Comparison of ENCODE assay signal across 1 cellular context in the genomic region with DNA sequence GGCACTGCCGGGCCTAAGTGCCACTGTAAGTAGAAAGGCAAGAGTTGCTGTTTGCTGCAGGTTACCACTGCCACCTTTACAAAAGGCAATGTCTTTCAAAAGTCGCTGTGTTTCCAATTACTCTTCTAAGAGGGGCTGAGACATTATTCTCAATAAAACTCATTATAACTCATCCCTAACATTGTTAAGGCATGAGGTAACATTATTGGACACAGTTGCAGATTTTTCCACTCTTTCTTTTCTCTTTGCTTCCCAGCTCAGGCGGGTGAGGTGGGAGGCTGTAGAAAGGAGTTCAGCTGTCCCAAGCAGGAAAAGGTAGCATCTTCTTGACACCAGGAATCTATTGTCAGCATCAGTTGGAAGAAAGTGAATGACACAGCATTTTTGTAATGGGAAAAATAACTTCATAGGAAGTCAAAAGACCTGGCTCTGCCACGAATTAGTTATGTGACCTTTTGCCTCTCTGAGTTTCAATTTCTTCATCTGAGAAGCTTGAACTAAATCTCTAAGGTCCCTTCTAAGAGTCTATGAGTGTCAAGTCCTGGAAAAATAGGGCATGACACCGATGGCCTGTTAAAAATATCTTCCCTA.
TF ChIP-seq lines count a peak whose summit lies in the region.

No MANE protein-coding gene starts in this region.

TF ChIP-seq in IMR-90, 13 proteins besides CTCF, POLR2A, EP300 and RAD21 (continued from another document):
- TF ChIP-seq CHD1 (IDR thresholded peaks at IDR 0.05; ENCODE audit: low read depth, low read length): no peak
- no peak for TF ChIP-seq MXI1 (IDR thresholded peaks at IDR 0.05; ENCODE audit: borderline replicate concordance, low read depth, low read length)
